20 cellular contexts compared by ENCODE assay signal in genomic region chr6:170022827-170023619, GRCh38.
DNase-seq lines count a peak whose midpoint lies in the region; ATAC-seq, FAIRE-seq and TF ChIP-seq lines count a peak whose summit lies in the region.
"Had no signal": no experiment of that assay in that cellular context is flagged by ENCODE, and none has a peak within 500 bp of the region (broad histone marks: within the 10 kb centered on the region; RNA-seq: fewer than 3 reads in every experiment).

No MANE protein-coding gene starts in this region.

- no peak for FAIRE-seq in frontal cortex (lab: Jason Lieb, UNC)

- H3K4me1 Mint-ChIP-seq in activated CD8-positive, alpha-beta memory T cell treated with anti-CD3 and anti-CD28 coated beads, Interleukin-2, amount 10 ng/mL, durations not matched to agents 7 days and 5 days: peaks cover 12% of the 10 kb centered on the region
- H3K4me1 Mint-ChIP-seq: activated naive CD4-positive, alpha-beta T cell treated with anti-CD3 and anti-CD28 coated beads, Interleukin-2, amount 10 ng/mL, durations not matched to agents 7 days and 5 days had no signal

- CTCF ChIA-PET in activated CD8-positive, alpha-beta memory T cell treated with anti-CD3 and anti-CD28 coated beads, Interleukin-2, amount 10 ng/mL, durations not matched to agents 7 days and 5 days (lab: Charles Lee): interaction anchor here (0.8 kb wide), 1 partner anchor 191 kb away, joined by 3 read pairs; no protein-coding TSS in a partner anchor

- intact Hi-C loops in Right ventricle myocardium superior (cut with DNase I): no loop called here

- no peak overlapping the region for H3K27ac Mint-ChIP-seq in activated CD8-positive, alpha-beta memory T cell treated with anti-CD3 and anti-CD28 coated beads, Interleukin-2, amount 10 ng/mL, durations not matched to agents 7 days and 5 days
- H3K27ac Mint-ChIP-seq: activated naive CD4-positive, alpha-beta T cell treated with anti-CD3 and anti-CD28 coated beads, Interleukin-2, amount 10 ng/mL, durations not matched to agents 7 days and 5 days; brain; dendritic cell treated with granulocyte-macrophage colony-stimulating factor and Interleukin-4, amounts not matched to agents 40 ng/mL and 50 ng/mL, for 4 days; nephron progenitor cell had no signal

- H3K36me3 Mint-ChIP-seq in activated CD8-positive, alpha-beta memory T cell treated with anti-CD3 and anti-CD28 coated beads, Interleukin-2, amount 10 ng/mL, durations not matched to agents 7 days and 5 days: peaks cover 1% of the 10 kb centered on the region
- H3K36me3 Mint-ChIP-seq: activated naive CD4-positive, alpha-beta T cell treated with anti-CD3 and anti-CD28 coated beads, Interleukin-2, amount 10 ng/mL, durations not matched to agents 7 days and 5 days; brain had no signal

- H3K9me3 ChIP-seq in upper lobe of left lung: no peaks in the 10 kb centered on the region
- H3K9me3 ChIP-seq: BE2C, SJCRH30 had no signal

- peaks cover 0 to 4% (median 0%) of the 10 kb centered on the region in 4 donors for H3K27me3 ChIP-seq in upper lobe of left lung
- H3K27me3 ChIP-seq: BE2C, SJCRH30 had no signal

- H3K9me3 Mint-ChIP-seq in activated CD8-positive, alpha-beta memory T cell treated with anti-CD3 and anti-CD28 coated beads, Interleukin-2, amount 10 ng/mL, durations not matched to agents 7 days and 5 days (ENCODE audit: low read depth): no peaks in the 10 kb centered on the region
- H3K9me3 Mint-ChIP-seq: activated naive CD4-positive, alpha-beta T cell treated with anti-CD3 and anti-CD28 coated beads, Interleukin-2, amount 10 ng/mL, durations not matched to agents 7 days and 5 days; dendritic cell treated with granulocyte-macrophage colony-stimulating factor and Interleukin-4, amounts not matched to agents 40 ng/mL and 50 ng/mL, for 4 days; nephron progenitor cell had no signal

- peak overlapping the region in 1 of 4 donors; percentile 26 for H3K27ac ChIP-seq in upper lobe of left lung
- H3K27ac ChIP-seq: 22Rv1, SJCRH30 had no signal

- 46 to 72% methylated on average over 22 to 76 of the region's 77 CpGs for WGBS in upper lobe of left lung, 2 donors

- no peak overlapping the region for H3K4me3 Mint-ChIP-seq in activated CD8-positive, alpha-beta memory T cell treated with anti-CD3 and anti-CD28 coated beads, Interleukin-2, amount 10 ng/mL, durations not matched to agents 7 days and 5 days
- H3K4me3 Mint-ChIP-seq: activated naive CD4-positive, alpha-beta T cell treated with anti-CD3 and anti-CD28 coated beads, Interleukin-2, amount 10 ng/mL, durations not matched to agents 7 days and 5 days; brain; dendritic cell treated with granulocyte-macrophage colony-stimulating factor and Interleukin-4, amounts not matched to agents 40 ng/mL and 50 ng/mL, for 4 days; nephron progenitor cell had no signal

- TF ChIP-seq EP300 in upper lobe of left lung (IDR thresholded peaks at IDR 0.05): no peak

- peaks cover 0 to 29% (median 13%) of the 10 kb centered on the region in 4 donors for H3K4me1 ChIP-seq in upper lobe of left lung
- H3K4me1 ChIP-seq: BE2C, SJCRH30 had no signal

- no peaks in the 10 kb centered on the region for H3K36me3 ChIP-seq in upper lobe of left lung
- H3K36me3 ChIP-seq: BE2C, SJCRH30 had no signal

- TF ChIP-seq CTCF in upper lobe of left lung (IDR thresholded peaks at IDR 0.05): no peak

- TF ChIP-seq POLR2A in upper lobe of left lung (IDR thresholded peaks at IDR 0.05): no peak

- H3K27me3 Mint-ChIP-seq in activated CD8-positive, alpha-beta memory T cell treated with anti-CD3 and anti-CD28 coated beads, Interleukin-2, amount 10 ng/mL, durations not matched to agents 7 days and 5 days: peaks cover 19% of the 10 kb centered on the region

- H3K4me3 ChIP-seq in upper lobe of left lung: peak overlapping the region in 2 of 4 donors; percentile 0 to 6
- H3K4me3 ChIP-seq: SJCRH30 had no signal

- no peak for DNase-seq in activated CD8-positive, alpha-beta memory T cell treated with anti-CD3 and anti-CD28 coated beads, Interleukin-2, amount 10 ng/mL, durations not matched to agents 7 days and 5 days
- no peak for DNase-seq in activated CD8-positive, alpha-beta memory T cell treated with anti-CD3 and anti-CD28 coated beads, Interleukin-2, amount 50 U/mL, for 4 hours
- DNase-seq in Right ventricle myocardium superior: no peak
- DNase-seq in mesenteric fat pad (ENCODE audit: low spot score): peak; percentile 89
- DNase-seq in upper lobe of left lung: peak; percentile 26 to 86
- DNase-seq in frontal cortex (ENCODE audit: low spot score in 2 of 2): no peak
- DNase-seq in stimulated activated CD4-positive, alpha-beta T cell treated with anti-CD3 and anti-CD28 coated beads, Interleukin-4, amount 100 ng/mL, for 24 hours: no peak
- DNase-seq in stimulated activated CD4-positive, alpha-beta T cell treated with anti-CD3 and anti-CD28 coated beads, Interleukin-2, amount 100 ng/mL, for 24 hours: no peak
- DNase-seq: activated naive CD4-positive, alpha-beta T cell treated with anti-CD3 and anti-CD28 coated beads, Interleukin-2, amount 10 ng/mL, durations not matched to agents 7 days and 5 days; BE2C; erythroblast; KG1; mesenchymal stem cell; NCI-H2029 treated with DMSO at 0.1 percent for 48 hours; NCI-H524; nephron progenitor cell; SJCRH30 had no signal

- peak; percentile 61 for ATAC-seq in activated CD8-positive, alpha-beta memory T cell treated with anti-CD3 and anti-CD28 coated beads, Interleukin-2, amount 10 ng/mL, durations not matched to agents 7 days and 5 days
- ATAC-seq in Right ventricle myocardium superior (ENCODE audit: poor library complexity) (peak; percentile 62), upper lobe of left lung (ENCODE audit: low FRiP score in 2 of 2) (peak in 1 of 2 donors; percentile 40)

Comparison
In these comparisons a context has a peak if more than half of its experiments do, and no peak if none do; other contexts are left out.
1. DNase-seq: peak in mesenteric fat pad (single experiment) and upper lobe of left lung (2 of 2); none in activated CD8-positive, alpha-beta memory T cell treated with anti-CD3 and anti-CD28 coated beads, Interleukin-2, amount 10 ng/mL, durations not matched to agents 7 days and 5 days (single experiment), activated CD8-positive, alpha-beta memory T cell treated with anti-CD3 and anti-CD28 coated beads, Interleukin-2, amount 50 U/mL, for 4 hours (single experiment), Right ventricle myocardium superior (single experiment), frontal cortex (0 of 2), stimulated activated CD4-positive, alpha-beta T cell treated with anti-CD3 and anti-CD28 coated beads, Interleukin-4, amount 100 ng/mL, for 24 hours (single experiment) and stimulated activated CD4-positive, alpha-beta T cell treated with anti-CD3 and anti-CD28 coated beads, Interleukin-2, amount 100 ng/mL, for 24 hours (0 of 2).